1 cellular context compared by ENCODE assay signal in the genomic region with DNA sequence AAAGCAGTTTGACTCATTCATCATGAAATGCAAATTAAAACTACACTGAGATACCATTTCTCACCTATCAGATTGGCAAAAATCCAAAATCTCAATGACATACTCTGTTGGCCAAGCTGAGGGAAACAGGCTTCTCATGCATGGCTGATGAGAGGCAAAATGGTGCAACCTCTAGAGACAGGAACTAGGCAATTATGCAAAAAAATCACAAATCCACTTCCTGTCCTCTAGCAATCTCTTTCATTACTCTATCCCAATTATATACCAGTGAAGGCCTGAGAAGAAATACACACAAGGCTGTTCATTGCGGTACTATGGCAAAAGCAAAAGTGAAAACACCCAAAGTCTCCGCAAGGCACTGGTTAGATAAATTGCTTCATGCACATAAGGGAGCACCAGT.
TF ChIP-seq lines count a peak whose summit lies in the region.

No MANE protein-coding gene starts in this region.

TF ChIP-seq in SK-N-SH treated with all-trans-retinoic acid at 6 μM for 48 hours, 23 proteins besides CTCF, POLR2A, EP300 and RAD21 (continued from another document):
- TF ChIP-seq TSHZ2 (CRISPR knock-in tag; IDR thresholded peaks at IDR 0.05) (no peak), TOX (CRISPR knock-in tag; IDR thresholded peaks at IDR 0.05; ENCODE audit: borderline replicate concordance) (no peak), ESRRG (CRISPR knock-in tag; IDR thresholded peaks at IDR 0.05) (no peak), CSRNP3 (CRISPR knock-in tag; IDR thresholded peaks at IDR 0.05) (no peak), GLIS3 (CRISPR knock-in tag; IDR thresholded peaks at IDR 0.05) (no peak), ARNTL (CRISPR knock-in tag; IDR thresholded peaks at IDR 0.05; ENCODE audit: borderline replicate concordance, low read depth) (no peak), TCF4 (CRISPR knock-in tag; IDR thresholded peaks at IDR 0.05; ENCODE audit: borderline replicate concordance) (no peak), BACH2 (CRISPR knock-in tag; IDR thresholded peaks at IDR 0.05; ENCODE audit: borderline replicate concordance) (no peak), ZC3H10 (CRISPR knock-in tag; IDR thresholded peaks at IDR 0.05) (no peak), ZNF8 (CRISPR knock-in tag; IDR thresholded peaks at IDR 0.05) (no peak), POU6F1 (CRISPR knock-in tag; IDR thresholded peaks at IDR 0.05; ENCODE audit: borderline replicate concordance, low read depth) (no peak), OSR1 (CRISPR knock-in tag; IDR thresholded peaks at IDR 0.05) (no peak), ZFP30 (CRISPR knock-in tag; IDR thresholded peaks at IDR 0.05) (no peak)
- TF ChIP-seq, protein P1, sequence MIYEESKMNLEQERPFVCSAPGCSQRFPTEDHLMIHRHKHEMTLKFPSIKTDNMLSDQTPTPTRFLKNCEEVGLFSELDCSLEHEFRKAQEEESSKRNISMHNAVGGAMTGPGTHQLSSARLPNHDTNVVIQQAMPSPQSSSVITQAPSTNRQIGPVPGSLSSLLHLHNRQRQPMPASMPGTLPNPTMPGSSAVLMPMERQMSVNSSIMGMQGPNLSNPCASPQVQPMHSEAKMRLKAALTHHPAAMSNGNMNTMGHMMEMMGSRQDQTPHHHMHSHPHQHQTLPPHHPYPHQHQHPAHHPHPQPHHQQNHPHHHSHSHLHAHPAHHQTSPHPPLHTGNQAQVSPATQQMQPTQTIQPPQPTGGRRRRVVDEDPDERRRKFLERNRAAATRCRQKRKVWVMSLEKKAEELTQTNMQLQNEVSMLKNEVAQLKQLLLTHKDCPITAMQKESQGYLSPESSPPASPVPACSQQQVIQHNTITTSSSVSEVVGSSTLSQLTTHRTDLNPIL (CRISPR knock-in tag; IDR thresholded peaks at IDR 0.05; ENCODE audit: low read depth): no peak
- TF ChIP-seq, protein P2, sequence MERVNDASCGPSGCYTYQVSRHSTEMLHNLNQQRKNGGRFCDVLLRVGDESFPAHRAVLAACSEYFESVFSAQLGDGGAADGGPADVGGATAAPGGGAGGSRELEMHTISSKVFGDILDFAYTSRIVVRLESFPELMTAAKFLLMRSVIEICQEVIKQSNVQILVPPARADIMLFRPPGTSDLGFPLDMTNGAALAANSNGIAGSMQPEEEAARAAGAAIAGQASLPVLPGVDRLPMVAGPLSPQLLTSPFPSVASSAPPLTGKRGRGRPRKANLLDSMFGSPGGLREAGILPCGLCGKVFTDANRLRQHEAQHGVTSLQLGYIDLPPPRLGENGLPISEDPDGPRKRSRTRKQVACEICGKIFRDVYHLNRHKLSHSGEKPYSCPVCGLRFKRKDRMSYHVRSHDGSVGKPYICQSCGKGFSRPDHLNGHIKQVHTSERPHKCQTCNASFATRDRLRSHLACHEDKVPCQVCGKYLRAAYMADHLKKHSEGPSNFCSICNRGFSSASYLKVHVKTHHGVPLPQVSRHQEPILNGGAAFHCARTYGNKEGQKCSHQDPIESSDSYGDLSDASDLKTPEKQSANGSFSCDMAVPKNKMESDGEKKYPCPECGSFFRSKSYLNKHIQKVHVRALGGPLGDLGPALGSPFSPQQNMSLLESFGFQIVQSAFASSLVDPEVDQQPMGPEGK (CRISPR knock-in tag; IDR thresholded peaks at IDR 0.05; ENCODE audit: borderline replicate concordance): no peak
